35 cellular contexts compared by ENCODE assay signal in genomic region chr10:21972584-21972983, GRCh38. TPM values are rescaled to one million over a fixed set of nuclear protein-coding genes. Genes with fewer than 3 reads are reported as not detected.
DNase-seq lines count a peak whose midpoint lies in the region; ATAC-seq, FAIRE-seq and TF ChIP-seq lines count a peak whose summit lies in the region.
"Had no signal": no experiment of that assay in that cellular context is flagged by ENCODE, and none has a peak within 500 bp of the region (broad histone marks: within the 10 kb centered on the region; RNA-seq: fewer than 3 reads in every experiment).

No MANE protein-coding gene starts in this region.

- peak; percentile 37 for ATAC-seq in activated CD8-positive, alpha-beta T cell treated with anti-CD3 and anti-CD28 coated beads for 36 hours
- ATAC-seq in activated CD8-positive, alpha-beta T cell treated with anti-CD3 and anti-CD28 coated beads, Interleukin-2, amount 10 ng/mL, durations not matched to agents 7 days and 5 days = no peak
- peak; percentile 66 for ATAC-seq in GM21526 (IDR thresholded peaks at IDR 0.05; ENCODE audit: low FRiP score, unreplicated experiment)
- ATAC-seq: activated CD8-positive, alpha-beta memory T cell treated with anti-CD3 and anti-CD28 coated beads, Interleukin-2, amount 10 ng/mL, durations not matched to agents 7 days and 5 days; activated T-cell treated with anti-CD3 and anti-CD28 coated beads, Interleukin-2, amount 50 U/mL, for 72 hours; esophagus mucosa; HepG2; lower lobe of right lung; naive thymus-derived CD4-positive, alpha-beta T cell; right cardiac atrium; T-cell; WTC11 had no signal

- no peak for DNase-seq in activated CD8-positive, alpha-beta T cell treated with anti-CD3 and anti-CD28 coated beads for 36 hours
- no peak for DNase-seq in activated CD8-positive, alpha-beta T cell treated with anti-CD3 and anti-CD28 coated beads, Interleukin-2, amount 10 ng/mL, durations not matched to agents 7 days and 5 days
- DNase-seq in RCC 7860 (ENCODE audit: low spot score) (no peak), renal cortical epithelial cell (ENCODE audit: low read depth) (peak; percentile 34), germinal center (ENCODE audit: low spot score) (no peak), GM12892 (ENCODE audit: insufficient read length) (no peak), COLO829 (ENCODE audit: low spot score) (no peak)
- DNase-seq: 8988T; activated CD4-positive, alpha-beta T cell treated with anti-CD3 and anti-CD28 coated beads, Interleukin-2, amount 50 U/mL, for 1 hour; activated CD8-positive, alpha-beta memory T cell treated with anti-CD3 and anti-CD28 coated beads, Interleukin-2, amount 10 ng/mL, durations not matched to agents 7 days and 5 days; activated naive CD4-positive, alpha-beta T cell treated with Interleukin-2 at 50 U/mL for 16 hours; activated T-cell treated with anti-CD3 and anti-CD28 coated beads, Interleukin-2, amount 50 U/mL, for 72 hours; amniotic stem cell; Calu3; DMS79; HCEC 1CT; head of caudate nucleus; kidney; lower lobe of right lung; naive thymus-derived CD4-positive, alpha-beta T cell; NCI-H1048; NCI-H446; NCI-H82; posterior cingulate gyrus; right cardiac atrium; stimulated activated CD4-positive, alpha-beta T cell treated with anti-CD3 and anti-CD28 coated beads, Interleukin-1b, Interleukin-23, amount 100 ng/mL, for 48 hours; T-cell; testis had no signal

- no peaks in the 10 kb centered on the region for H3K36me3 Mint-ChIP-seq in activated CD8-positive, alpha-beta T cell treated with anti-CD3 and anti-CD28 coated beads for 36 hours (ENCODE audit: low read depth)
- H3K36me3 Mint-ChIP-seq in activated CD8-positive, alpha-beta T cell treated with anti-CD3 and anti-CD28 coated beads, Interleukin-2, amount 10 ng/mL, durations not matched to agents 7 days and 5 days (ENCODE audit: low read depth) = no peaks in the 10 kb centered on the region
- H3K36me3 Mint-ChIP-seq: brain, T-cell had no signal

- peaks cover 11% of the 10 kb centered on the region for H3K4me1 Mint-ChIP-seq in activated CD8-positive, alpha-beta T cell treated with anti-CD3 and anti-CD28 coated beads for 36 hours (ENCODE audit: low read depth)
- H3K4me1 Mint-ChIP-seq in activated CD8-positive, alpha-beta T cell treated with anti-CD3 and anti-CD28 coated beads, Interleukin-2, amount 10 ng/mL, durations not matched to agents 7 days and 5 days (ENCODE audit: low read depth) = peaks cover 2% of the 10 kb centered on the region

- intact Hi-C loops in activated CD8-positive, alpha-beta T cell treated with anti-CD3 and anti-CD28 coated beads for 36 hours (cut with micrococcal nuclease) = no loop called here

- TF ChIP-seq POLR2A in GM12892 (IDR thresholded peaks at IDR 0.05; ENCODE audit: low read depth, low read length) = no peak

- no peak overlapping the region for H3K27ac Mint-ChIP-seq in activated CD8-positive, alpha-beta T cell treated with anti-CD3 and anti-CD28 coated beads for 36 hours
- H3K27ac Mint-ChIP-seq in activated CD8-positive, alpha-beta T cell treated with anti-CD3 and anti-CD28 coated beads, Interleukin-2, amount 10 ng/mL, durations not matched to agents 7 days and 5 days = no peak overlapping the region
- H3K27ac Mint-ChIP-seq: activated CD8-positive, alpha-beta memory T cell treated with anti-CD3 and anti-CD28 coated beads, Interleukin-2, amount 10 ng/mL, durations not matched to agents 7 days and 5 days; activated T-cell treated with anti-CD3 and anti-CD28 coated beads, Interleukin-2, amount 50 U/mL, for 72 hours; brain; dendritic cell treated with granulocyte-macrophage colony-stimulating factor and Interleukin-4, amounts not matched to agents 40 ng/mL and 50 ng/mL, for 4 days; naive thymus-derived CD4-positive, alpha-beta T cell; stimulated activated naive CD8-positive, alpha-beta T cell treated with anti-CD3 and anti-CD28 coated beads, Interleukin-15, Interleukin-2, amounts not matched to agents 100 ng/mL and 50 ng/mL, for 24 hours; T-cell; WTC11 had no signal

- CTCF ChIA-PET in activated CD8-positive, alpha-beta T cell treated with anti-CD3 and anti-CD28 coated beads for 36 hours (lab: Charles Lee) = no interaction called here
- CTCF ChIA-PET in activated CD8-positive, alpha-beta T cell treated with anti-CD3 and anti-CD28 coated beads, Interleukin-2, amount 10 ng/mL, durations not matched to agents 7 days and 5 days (lab: Charles Lee) = interaction anchor here (1.1 kb wide), 1 partner anchor 13 kb away, joined by 3 read pairs; no protein-coding TSS in a partner anchor

- H3K4me3 Mint-ChIP-seq in activated CD8-positive, alpha-beta T cell treated with anti-CD3 and anti-CD28 coated beads for 36 hours = no peak overlapping the region
- no peak overlapping the region for H3K4me3 Mint-ChIP-seq in activated CD8-positive, alpha-beta T cell treated with anti-CD3 and anti-CD28 coated beads, Interleukin-2, amount 10 ng/mL, durations not matched to agents 7 days and 5 days
- H3K4me3 Mint-ChIP-seq: activated CD8-positive, alpha-beta memory T cell treated with anti-CD3 and anti-CD28 coated beads, Interleukin-2, amount 10 ng/mL, durations not matched to agents 7 days and 5 days; activated T-cell treated with anti-CD3 and anti-CD28 coated beads, Interleukin-2, amount 50 U/mL, for 72 hours; brain; dendritic cell treated with granulocyte-macrophage colony-stimulating factor and Interleukin-4, amounts not matched to agents 40 ng/mL and 50 ng/mL, for 4 days; naive thymus-derived CD4-positive, alpha-beta T cell; stimulated activated naive CD8-positive, alpha-beta T cell treated with anti-CD3 and anti-CD28 coated beads, Interleukin-15, Interleukin-2, amounts not matched to agents 100 ng/mL and 50 ng/mL, for 24 hours; T-cell; WTC11 had no signal

- FAIRE-seq in RCC 7860 (lab: Jason Lieb, UNC) = peak; percentile 84
- FAIRE-seq in GM12892 (lab: Jason Lieb, UNC) = no peak
- FAIRE-seq: HepG2, kidney had no signal

- H3K27me3 Mint-ChIP-seq in activated CD8-positive, alpha-beta T cell treated with anti-CD3 and anti-CD28 coated beads for 36 hours = no peaks in the 10 kb centered on the region
- no peaks in the 10 kb centered on the region for H3K27me3 Mint-ChIP-seq in activated CD8-positive, alpha-beta T cell treated with anti-CD3 and anti-CD28 coated beads, Interleukin-2, amount 10 ng/mL, durations not matched to agents 7 days and 5 days (ENCODE audit: low read depth)
- H3K27me3 Mint-ChIP-seq: activated CD8-positive, alpha-beta memory T cell treated with anti-CD3 and anti-CD28 coated beads, Interleukin-2, amount 10 ng/mL, durations not matched to agents 7 days and 5 days; dendritic cell treated with granulocyte-macrophage colony-stimulating factor and Interleukin-4, amounts not matched to agents 40 ng/mL and 50 ng/mL, for 4 days; naive thymus-derived CD4-positive, alpha-beta T cell; stimulated activated naive CD8-positive, alpha-beta T cell treated with anti-CD3 and anti-CD28 coated beads, Interleukin-15, Interleukin-2, amounts not matched to agents 100 ng/mL and 50 ng/mL, for 24 hours; T-cell had no signal

- H3K9me3 Mint-ChIP-seq in activated CD8-positive, alpha-beta T cell treated with anti-CD3 and anti-CD28 coated beads for 36 hours = no peaks in the 10 kb centered on the region
- no peaks in the 10 kb centered on the region for H3K9me3 Mint-ChIP-seq in activated CD8-positive, alpha-beta T cell treated with anti-CD3 and anti-CD28 coated beads, Interleukin-2, amount 10 ng/mL, durations not matched to agents 7 days and 5 days (ENCODE audit: insufficient read depth)
- H3K9me3 Mint-ChIP-seq: activated T-cell treated with anti-CD3 and anti-CD28 coated beads, Interleukin-2, amount 50 U/mL, for 72 hours; brain; dendritic cell treated with granulocyte-macrophage colony-stimulating factor and Interleukin-4, amounts not matched to agents 40 ng/mL and 50 ng/mL, for 4 days; naive thymus-derived CD4-positive, alpha-beta T cell; stimulated activated naive CD8-positive, alpha-beta T cell treated with anti-CD3 and anti-CD28 coated beads, Interleukin-15, Interleukin-2, amounts not matched to agents 100 ng/mL and 50 ng/mL, for 24 hours; T-cell; WTC11 had no signal

- TF ChIP-seq CTCF in activated CD8-positive, alpha-beta T cell treated with anti-CD3 and anti-CD28 coated beads for 36 hours (IDR thresholded peaks at IDR 0.05) = no peak

- POLR2A ChIA-PET in activated CD8-positive, alpha-beta T cell treated with anti-CD3 and anti-CD28 coated beads for 36 hours (lab: Charles Lee) = no interaction called here
- POLR2A ChIA-PET in activated CD8-positive, alpha-beta T cell treated with anti-CD3 and anti-CD28 coated beads, Interleukin-2, amount 10 ng/mL, durations not matched to agents 7 days and 5 days (lab: Charles Lee) = interaction anchor here (0.7 kb wide), 1 partner anchor 581 kb away, joined by 3 read pairs; no protein-coding TSS in a partner anchor

RNA-seq across cellular contexts. Expression of gene DNAJC1, which starts 30.9 kb away (rescaled TPM):
- total RNA-seq in activated CD8-positive, alpha-beta T cell treated with anti-CD3 and anti-CD28 coated beads for 36 hours = 10 to 100 TPM; 19.3 to 23.7 TPM
- 10 to 100 TPM; 21.4 to 22.4 TPM for total RNA-seq in activated CD8-positive, alpha-beta T cell treated with anti-CD3 and anti-CD28 coated beads, Interleukin-2, amount 10 ng/mL, durations not matched to agents 7 days and 5 days
- total RNA-seq in renal cortical epithelial cell = 61.6 and 74.7 TPM in 2 replicates
- polyA plus RNA-seq in GM12892 (2012; ENCODE audit: missing spikeins) = 14.3 TPM
